ENCODE assay signal across 8 cellular contexts in the genomic region with DNA sequence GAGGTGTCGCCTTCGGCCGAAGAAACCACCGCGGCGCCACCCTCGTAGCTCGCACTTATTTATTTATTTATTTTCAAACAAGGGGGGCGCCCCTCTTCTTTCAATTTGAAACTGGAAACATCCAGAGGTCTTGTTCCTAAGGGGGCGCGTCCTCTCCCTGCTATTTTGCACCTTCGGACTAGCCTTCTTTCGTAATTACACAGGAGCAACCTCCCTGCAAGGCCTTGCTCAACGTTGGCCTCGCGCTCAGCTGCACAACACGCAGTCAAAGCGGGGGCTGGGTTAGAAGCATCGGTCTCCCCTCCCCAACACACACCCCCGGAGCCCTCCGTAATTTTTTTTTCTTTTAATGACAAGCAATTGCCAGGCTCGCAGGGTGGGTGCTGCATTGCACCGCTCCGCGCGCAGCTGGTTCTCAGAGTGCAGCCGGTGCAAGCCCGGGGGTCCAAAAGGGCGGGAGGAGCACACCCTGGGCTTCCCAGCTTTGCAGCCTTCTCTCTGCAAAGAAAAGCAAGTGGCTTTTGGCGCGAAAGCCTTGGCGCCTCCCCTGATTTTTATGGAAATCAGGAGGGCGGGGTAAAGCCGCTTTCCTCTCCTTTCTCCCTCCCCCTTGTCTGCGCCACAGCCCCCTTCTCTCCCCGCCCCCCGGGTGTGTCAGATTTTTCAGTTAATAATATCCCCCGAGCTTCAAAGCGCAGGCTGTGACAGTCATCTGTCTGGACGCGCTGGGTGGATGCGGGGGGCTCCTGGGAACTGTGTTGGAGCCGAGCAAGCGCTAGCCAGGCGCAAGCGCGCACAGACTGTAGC. TPM values are rescaled to one million over a fixed set of nuclear protein-coding genes. Genes with fewer than 3 reads are reported as not detected.
DNase-seq lines count a peak whose midpoint lies in the region; ATAC-seq and TF ChIP-seq lines count a peak whose summit lies in the region.

A gene (plus strand): TSS at position 697 of the 807 bp plus-strand sequence. CDS start 1,515 bp downstream, outside the sequence.

- POLR2A ChIA-PET in GM10248 (lab: Yijun Ruan, JAX): no interaction called here

- no peaks in the 10 kb centered on the region for H3K4me1 ChIP-seq in foreskin keratinocyte

- no peaks in the 10 kb centered on the region for H3K9me3 Mint-ChIP-seq in activated T-helper 2 cell treated with anti-CD3 and anti-CD28 coated beads, Interferon-gamma antibody, Interleukin-2, Interleukin-4, amounts not matched to agents 10 μg/mL and 5 μg/mL and 100 μg/mL, durations not matched to agents 14 hours and 24 hours and 36 hours
- H3K9me3 Mint-ChIP-seq in natural killer cell (no peaks in the 10 kb centered on the region), type B pancreatic cell (no peaks in the 10 kb centered on the region)

- no peak within 1 kb of the TSS for H3K27ac Mint-ChIP-seq in activated T-helper 2 cell treated with anti-CD3 and anti-CD28 coated beads, Interferon-gamma antibody, Interleukin-2, Interleukin-4, amounts not matched to agents 10 μg/mL and 5 μg/mL and 100 μg/mL, durations not matched to agents 14 hours and 24 hours and 36 hours
- H3K27ac Mint-ChIP-seq in natural killer cell: no peak within 1 kb of the TSS
- peak within 1 kb of the TSS; percentile 82 for H3K27ac Mint-ChIP-seq in type B pancreatic cell

- TF ChIP-seq CTCF in HFF-Myc (IDR thresholded peaks at IDR 0.05; ENCODE audit: low read depth, low read length, missing control alignments) (peak; percentile 78), foreskin keratinocyte (conservative IDR thresholded peaks at IDR 0.05) (peak; percentile 81), natural killer cell (IDR thresholded peaks at IDR 0.05) (no peak), type B pancreatic cell (conservative IDR thresholded peaks at IDR 0.05) (peak; percentile 92), GM10248 (IDR thresholded peaks at IDR 0.05; ENCODE audit: control extremely low read depth, extremely low read depth, low read depth, missing control alignments) (no peak)

- peaks cover 63% of the 10 kb centered on the region for H3K27me3 ChIP-seq in foreskin keratinocyte

- DNase-seq in DMS153 (lab: John Stamatoyannopoulos, UW) (peak; percentile 13), HFF-Myc (ENCODE audit: extremely low read depth, low read depth) (no peak), NCI-H345 (lab: John Stamatoyannopoulos, UW) (peak; percentile 92), foreskin keratinocyte (peak in 1 of 2 donors; percentile 26), natural killer cell (no peak), type B pancreatic cell (ENCODE audit: extremely low spot score, unreplicated experiment) (peak; percentile 85), GM10248 (ENCODE audit: extremely low spot score) (no peak)
- DNase-seq in activated T-helper 2 cell treated with anti-CD3 and anti-CD28 coated beads, Interferon-gamma antibody, Interleukin-2, Interleukin-4, amounts not matched to agents 10 μg/mL and 5 μg/mL and 100 μg/mL, durations not matched to agents 14 hours and 24 hours and 36 hours (ENCODE audit: low spot score): peak; percentile 14

- intact Hi-C loops in activated T-helper 2 cell treated with anti-CD3 and anti-CD28 coated beads, Interferon-gamma antibody, Interleukin-2, Interleukin-4, amounts not matched to agents 10 μg/mL and 5 μg/mL and 100 μg/mL, durations not matched to agents 14 hours and 24 hours and 36 hours (cut with micrococcal nuclease): loop anchor here (1.0 to 10.0 kb wide), 7 partner anchors 202 to 1597 kb away; no protein-coding TSS in a partner anchor
- intact Hi-C loops in natural killer cell (cut with micrococcal nuclease): loop anchor here (2.0 kb wide), 2 partner anchors 669 to 817 kb away; no protein-coding TSS in a partner anchor

- peaks cover 5% of the 10 kb centered on the region for H3K4me1 Mint-ChIP-seq in activated T-helper 2 cell treated with anti-CD3 and anti-CD28 coated beads, Interferon-gamma antibody, Interleukin-2, Interleukin-4, amounts not matched to agents 10 μg/mL and 5 μg/mL and 100 μg/mL, durations not matched to agents 14 hours and 24 hours and 36 hours (ENCODE audit: low read depth)
- peaks cover 7% of the 10 kb centered on the region in 2 donors for H3K4me1 Mint-ChIP-seq in natural killer cell
- peaks cover 26% of the 10 kb centered on the region for H3K4me1 Mint-ChIP-seq in type B pancreatic cell (ENCODE audit: unreplicated experiment)

- no peak within 1 kb of the TSS; the same call in 1 of the 2 replicates for H3K4me3 ChIP-seq in HFF-Myc (replicated peaks; ENCODE audit: low read depth, low read length)

- H3K27ac ChIP-seq in foreskin keratinocyte: no peak within 1 kb of the TSS

- CTCF ChIA-PET in GM10248 (lab: Yijun Ruan, JAX): interaction anchor here (0.7 to 4.2 kb wide), 26 partner anchors 10 to 1704 kb away, joined by 3 to 30 read pairs (median 4); no protein-coding TSS in a partner anchor

- H3K27me3 Mint-ChIP-seq in activated T-helper 2 cell treated with anti-CD3 and anti-CD28 coated beads, Interferon-gamma antibody, Interleukin-2, Interleukin-4, amounts not matched to agents 10 μg/mL and 5 μg/mL and 100 μg/mL, durations not matched to agents 14 hours and 24 hours and 36 hours (ENCODE audit: low read depth): peaks cover 66% of the 10 kb centered on the region
- H3K27me3 Mint-ChIP-seq in natural killer cell (ENCODE audit: low read depth in 2 of 2) (peaks cover 49 to 62% of the 10 kb centered on the region in 2 donors), type B pancreatic cell (peaks cover 9% of the 10 kb centered on the region)

- peak within 1 kb of the TSS; percentile 42 for H3K4me3 Mint-ChIP-seq in activated T-helper 2 cell treated with anti-CD3 and anti-CD28 coated beads, Interferon-gamma antibody, Interleukin-2, Interleukin-4, amounts not matched to agents 10 μg/mL and 5 μg/mL and 100 μg/mL, durations not matched to agents 14 hours and 24 hours and 36 hours (ENCODE audit: low read depth)
- H3K4me3 Mint-ChIP-seq in natural killer cell (peak within 1 kb of the TSS; percentile 68), type B pancreatic cell (peak within 1 kb of the TSS; percentile 95)

- ATAC-seq in foreskin keratinocyte: peak; percentile 41
- ATAC-seq in natural killer cell: peak in 1 of 3 donors; percentile 18

- no peaks in the 10 kb centered on the region for H3K36me3 Mint-ChIP-seq in activated T-helper 2 cell treated with anti-CD3 and anti-CD28 coated beads, Interferon-gamma antibody, Interleukin-2, Interleukin-4, amounts not matched to agents 10 μg/mL and 5 μg/mL and 100 μg/mL, durations not matched to agents 14 hours and 24 hours and 36 hours (ENCODE audit: low read depth)
- H3K36me3 Mint-ChIP-seq in natural killer cell (no peaks in the 10 kb centered on the region), type B pancreatic cell (peaks cover 14% of the 10 kb centered on the region)

RNA-seq across cellular contexts. Expression of the gene that starts here (rescaled TPM):
- not detected in 2 replicates for total RNA-seq in activated T-helper 2 cell treated with anti-CD3 and anti-CD28 coated beads, Interferon-gamma antibody, Interleukin-2, Interleukin-4, amounts not matched to agents 10 μg/mL and 5 μg/mL and 100 μg/mL, durations not matched to agents 14 hours and 24 hours and 36 hours
- total RNA-seq in foreskin keratinocyte (0.10 TPM in 1 of 2 replicates, not detected in the other), natural killer cell (under 1 TPM in 1 of 3 donors, not detected in 2; 0.18 TPM), type B pancreatic cell (ENCODE audit: low replicate concordance) (24.6 and 68.3 TPM in 2 replicates)
- polyA plus RNA-seq in foreskin keratinocyte: 0.03 and 0.19 TPM in 2 replicates

Comparison
In these comparisons a context has a peak if more than half of its experiments do, and no peak if none do; other contexts are left out.
1. RNA of the gene that starts here (total RNA-seq): 24.6 to 68.3 TPM in type B pancreatic cell; 0.18 TPM in natural killer cell, not detected in activated T-helper 2 cell treated with anti-CD3 and anti-CD28 coated beads, Interferon-gamma antibody, Interleukin-2, Interleukin-4, amounts not matched to agents 10 μg/mL and 5 μg/mL and 100 μg/mL, durations not matched to agents 14 hours and 24 hours and 36 hours and 0.10 TPM in foreskin keratinocyte; every median in the first group is over 10 times any median in the second.
2. Peak in DNase-seq in activated T-helper 2 cell treated with anti-CD3 and anti-CD28 coated beads, Interferon-gamma antibody, Interleukin-2, Interleukin-4, amounts not matched to agents 10 μg/mL and 5 μg/mL and 100 μg/mL, durations not matched to agents 14 hours and 24 hours and 36 hours; RNA of the gene not detected or under 1 TPM.
3. Peak in ATAC-seq in foreskin keratinocyte; RNA of the gene not detected or under 1 TPM.
4. DNase-seq: peak in DMS153 (single experiment), NCI-H345 (single experiment) and type B pancreatic cell (single experiment); none in HFF-Myc (single experiment), natural killer cell (single experiment) and GM10248 (single experiment).
5. CTCF ChIP-seq: peak in HFF-Myc (single experiment), foreskin keratinocyte (single experiment) and type B pancreatic cell (single experiment); none in natural killer cell (single experiment) and GM10248 (single experiment).
6. H3K4me3 Mint-ChIP-seq: peak in every context shown above with its lines; median percentile 95 in type B pancreatic cell; 68 in natural killer cell; 42 in activated T-helper 2 cell treated with anti-CD3 and anti-CD28 coated beads, Interferon-gamma antibody, Interleukin-2, Interleukin-4, amounts not matched to agents 10 μg/mL and 5 μg/mL and 100 μg/mL, durations not matched to agents 14 hours and 24 hours and 36 hours.